Comparison of ENCODE assay signal across 9 cellular contexts in genomic region chr5:88829053-88829452, GRCh38. TPM values are rescaled to one million over a fixed set of nuclear protein-coding genes. Genes with fewer than 3 reads are reported as not detected.
A peak's percentile ranks its signal among the peaks of the same experiment; 100 is the strongest.
DNase-seq lines count a peak whose midpoint lies in the region; ATAC-seq and TF ChIP-seq lines count a peak whose summit lies in the region.
"Had no signal": no experiment of that assay in that cellular context is flagged by ENCODE, and none has a peak within 500 bp of the region (broad histone marks: within the 10 kb centered on the region; RNA-seq: fewer than 3 reads in every experiment).

No MANE protein-coding gene starts in this region.

- H3K9me2 ChIP-seq in SU-DHL-6 (replicated peaks; ENCODE audit: insufficient read depth, low read length) = no peaks in the 10 kb centered on the region

- H2BK15ac ChIP-seq in neuronal stem cell (ENCODE audit: low read length) = no peak overlapping the region

- H2BK120ac ChIP-seq in neuronal stem cell (ENCODE audit: low read depth, low read length) = no peak overlapping the region

- CTCF ChIA-PET in mammary epithelial cell (lab: Charles Lee; ENCODE audit: low non-redundant PET) = interaction anchor here (0.7 kb wide), 1 partner anchor 26 kb away, joined by 3 read pairs; no protein-coding TSS in a partner anchor

- in situ Hi-C loops in mammary epithelial cell (cut with MboI; ENCODE audit: low sequenced_read_pairs in 2 of 2) = no loop called here

- no peak overlapping the region for H4K8ac ChIP-seq in neuronal stem cell (ENCODE audit: low read depth, low read length)

- H2AK5ac ChIP-seq in neuronal stem cell (ENCODE audit: low read depth, low read length) = no peak overlapping the region

- TF ChIP-seq CTCF in SU-DHL-6 (IDR thresholded peaks at IDR 0.05; ENCODE audit: insufficient read depth, low read length, poor library complexity, severe bottlenecking) = no peak
- TF ChIP-seq CTCF in left ventricle myocardium inferior (IDR thresholded peaks at IDR 0.05; ENCODE audit: borderline replicate concordance) = peak; percentile 59
- TF ChIP-seq CTCF in thoracic aorta (IDR thresholded peaks at IDR 0.05) = peak; percentile 46
- peak in 1 of 2 donors; percentile 28 for TF ChIP-seq CTCF in mammary epithelial cell (conservative IDR thresholded peaks at IDR 0.05 in 1 of 2, IDR thresholded peaks at IDR 0.05 in 1 of 2; ENCODE audit: extremely low read depth in 1 of 2, insufficient read depth in 1 of 2, low read depth in 1 of 2, low read length in 2 of 2)

- DNase-seq in NCI-H2227 (lab: John Stamatoyannopoulos, UW; ENCODE audit: unreplicated experiment) (peak; percentile 7), NCI-H2227 treated with DMSO at 0.1 percent for 48 hours (lab: John Stamatoyannopoulos, UW) (no peak), left ventricle myocardium inferior (no peak), thoracic aorta (ENCODE audit: low spot score) (no peak), neuronal stem cell (ENCODE audit: low spot score) (no peak), mammary epithelial cell (no peak)

- no peak overlapping the region for H3K18ac ChIP-seq in neuronal stem cell (ENCODE audit: low read length)

- H4K91ac ChIP-seq in neuronal stem cell (ENCODE audit: low read depth, low read length, poor library complexity) = no peak overlapping the region

- H3K27me3 ChIP-seq in SU-DHL-6 (ENCODE audit: low read length) (no peaks in the 10 kb centered on the region), left ventricle myocardium inferior (ENCODE audit: low read depth) (no peaks in the 10 kb centered on the region), thoracic aorta (replicated peaks; ENCODE audit: insufficient read depth) (no peaks in the 10 kb centered on the region), neuronal stem cell (ENCODE audit: control insufficient read depth in 3 of 3, insufficient read depth in 3 of 3, low read depth in 1 of 3, low read length in 3 of 3) (no peaks in the 10 kb centered on the region), mammary epithelial cell (ENCODE audit: insufficient read depth, low read length) (no peaks in the 10 kb centered on the region)

- H4K20me1 ChIP-seq in SU-DHL-6 (ENCODE audit: low read depth, low read length) = no peaks in the 10 kb centered on the region
- no peaks in the 10 kb centered on the region for H4K20me1 ChIP-seq in mammary epithelial cell (ENCODE audit: insufficient read depth, low read length)

- no peak overlapping the region for H2BK5ac ChIP-seq in neuronal stem cell (ENCODE audit: low read length)

- H3F3A ChIP-seq in SU-DHL-6 (ENCODE audit: insufficient read depth) = peaks cover 33% of the 10 kb centered on the region

- H3K23ac ChIP-seq in neuronal stem cell (ENCODE audit: low read depth, low read length, poor library complexity) = no peak overlapping the region

- H3K36me3 ChIP-seq in SU-DHL-6 (ENCODE audit: low read length) = no peaks in the 10 kb centered on the region
- H3K36me3 ChIP-seq in left ventricle myocardium inferior = no peaks in the 10 kb centered on the region
- no peaks in the 10 kb centered on the region for H3K36me3 ChIP-seq in thoracic aorta
- H3K36me3 ChIP-seq in neuronal stem cell (replicated peaks in 1 of 2; ENCODE audit: control insufficient read depth in 2 of 2, insufficient read depth in 2 of 2, low read length in 2 of 2) = no peaks in the 10 kb centered on the region
- no peaks in the 10 kb centered on the region for H3K36me3 ChIP-seq in mammary epithelial cell (ENCODE audit: insufficient read depth, low read length)

- ATAC-seq in thoracic aorta (ENCODE audit: insufficient number of reproducible peaks, low FRiP score, low read depth) = no peak
- ATAC-seq in HG02970 (IDR thresholded peaks at IDR 0.05; ENCODE audit: low FRiP score, unreplicated experiment) = no peak

- H3K79me1 ChIP-seq in neuronal stem cell (ENCODE audit: low read depth, low read length) = no peaks in the 10 kb centered on the region

- intact Hi-C loops in left ventricle myocardium inferior (cut with micrococcal nuclease) (loop anchor here (5.0 kb wide), 1 partner anchor 53 kb away; the partner anchor contains the start of gene MEF2C), mammary epithelial cell (cut with micrococcal nuclease) (no loop called here)

- no CpG with 5 or more reads among the region's 3 CpGs for WGBS in neuronal stem cell (ENCODE audit: extremely low coverage in 2 of 2, insufficient read length in 2 of 2, insufficient replicate concordance in 1 of 2), 2 donors
- 100% methylated on average over 3 of the region's 3 CpGs for WGBS in mammary epithelial cell (ENCODE audit: low coverage, missing lambda C conversion rate)

- H3K4me3 ChIP-seq in SU-DHL-6 (ENCODE audit: insufficient read depth, low read length, poor library complexity, severe bottlenecking) (no peak overlapping the region), left ventricle myocardium inferior (peak overlapping the region; percentile 47), thoracic aorta (peak overlapping the region; percentile 65), neuronal stem cell (ENCODE audit: low read length in 2 of 2) (no peak overlapping the region), mammary epithelial cell (replicated peaks in 1 of 3; ENCODE audit: insufficient read depth in 1 of 3, low read depth in 2 of 3, low read length in 3 of 3) (no peak overlapping the region)

- H3K79me2 ChIP-seq in SU-DHL-6 (ENCODE audit: insufficient read depth, low read length) (no peaks in the 10 kb centered on the region), mammary epithelial cell (ENCODE audit: insufficient read depth, low read length) (no peaks in the 10 kb centered on the region)

- H3K9ac ChIP-seq in SU-DHL-6 (ENCODE audit: low read length) (no peak overlapping the region), neuronal stem cell (ENCODE audit: low read depth, low read length, poor library complexity) (no peak overlapping the region), mammary epithelial cell (ENCODE audit: insufficient read depth, low read length) (no peak overlapping the region)

- H3K4me2 ChIP-seq in SU-DHL-6 (ENCODE audit: low read depth, low read length, poor library complexity, severe bottlenecking) (peak overlapping the region; percentile 74), neuronal stem cell (ENCODE audit: insufficient read depth, low read length, poor library complexity, severe bottlenecking) (no peak overlapping the region), mammary epithelial cell (ENCODE audit: insufficient read depth, low read depth, low read length) (no peak overlapping the region)

- no TSS peak for BruUV-seq in mammary epithelial cell (replicated peaks; lab: Mats Ljungman, UMichigan)

- dilution Hi-C loops in mammary epithelial cell (cut with HindIII; ENCODE audit: low sequenced_read_pairs) = no loop called here

- no peak overlapping the region; the same call in 1 of the 2 replicates for H3K27ac ChIP-seq in SU-DHL-6 (ENCODE audit: low read depth, low read length)
- H3K27ac ChIP-seq in left ventricle myocardium inferior (replicated peaks) = peak overlapping the region; percentile 89
- H3K27ac ChIP-seq in thoracic aorta = peak overlapping the region; percentile 77 to 81
- no peak overlapping the region for H3K27ac ChIP-seq in neuronal stem cell (replicated peaks; ENCODE audit: low read length)
- no peak overlapping the region for H3K27ac ChIP-seq in mammary epithelial cell (ENCODE audit: insufficient read depth, low read depth, low read length)
- H3K27ac ChIP-seq: VCaP had no signal

- H3K9me3 ChIP-seq in SU-DHL-6 (ENCODE audit: insufficient read depth, low read length) = no peaks in the 10 kb centered on the region
- no peaks in the 10 kb centered on the region for H3K9me3 ChIP-seq in left ventricle myocardium inferior (replicated peaks)
- no peaks in the 10 kb centered on the region for H3K9me3 ChIP-seq in thoracic aorta
- H3K9me3 ChIP-seq in neuronal stem cell (replicated peaks in 1 of 2; ENCODE audit: control insufficient read depth in 2 of 2, insufficient read depth in 1 of 2, low read depth in 1 of 2, low read length in 2 of 2) = no peaks in the 10 kb centered on the region
- no peaks in the 10 kb centered on the region for H3K9me3 ChIP-seq in mammary epithelial cell (replicated peaks; ENCODE audit: insufficient read depth, low read length)

- no peak overlapping the region for H2BK12ac ChIP-seq in neuronal stem cell (ENCODE audit: low read length)

- no peak overlapping the region for H3K4ac ChIP-seq in neuronal stem cell (ENCODE audit: low read length)

- H3K14ac ChIP-seq in neuronal stem cell (ENCODE audit: low read length) = no peak overlapping the region

- H3K4me1 ChIP-seq in left ventricle myocardium inferior (peaks cover 97% of the 10 kb centered on the region), thoracic aorta (ENCODE audit: control insufficient read depth in 1 of 2, low read depth in 2 of 2) (peaks cover 49 to 95% of the 10 kb centered on the region in 2 donors), neuronal stem cell (ENCODE audit: control insufficient read depth in 2 of 2, insufficient read depth in 1 of 2, low read depth in 1 of 2, low read length in 2 of 2) (peaks cover 2 to 3% of the 10 kb centered on the region in 2 donors), mammary epithelial cell (ENCODE audit: insufficient read depth, low read length) (no peaks in the 10 kb centered on the region)

- H2AFZ ChIP-seq in SU-DHL-6 (ENCODE audit: low read depth, low read length, severe bottlenecking) (peak overlapping the region; percentile 20), neuronal stem cell (ENCODE audit: low read length) (no peak overlapping the region), mammary epithelial cell (ENCODE audit: low read depth, low read length) (no peak overlapping the region)

RNA-seq across cellular contexts. Expression of gene MEF2C, which starts 53.9 kb away (rescaled TPM):
- 54.2 TPM for total RNA-seq in left ventricle myocardium inferior
- 100 to 1,000 TPM in 1 of 2 donors, 10 to 100 TPM in 1; 94.0 to 104 TPM for total RNA-seq in thoracic aorta
- 1.5 TPM for polyA plus RNA-seq in neuronal stem cell (2013, experiment 1 of 2)
- polyA plus RNA-seq in neuronal stem cell (2013, experiment 2 of 2) = 1.1 TPM
- 1 to 10 TPM in 1 of 2 donors, not detected in 1; 1.3 TPM for total RNA-seq in mammary epithelial cell
- polyA plus RNA-seq in mammary epithelial cell = not detected
- polyA minus RNA-seq in mammary epithelial cell = not detected

Comparison
In these comparisons a context has a peak if more than half of its experiments do, and no peak if none do; other contexts are left out.
1. H3K27ac ChIP-seq: peak in left ventricle myocardium inferior (single experiment) and thoracic aorta (2 of 2); none in SU-DHL-6 (single experiment), neuronal stem cell (single experiment) and mammary epithelial cell (single experiment).
2. H3K4me3 ChIP-seq: peak in left ventricle myocardium inferior (single experiment) and thoracic aorta (single experiment); none in SU-DHL-6 (single experiment), neuronal stem cell (0 of 2) and mammary epithelial cell (0 of 3).
3. RNA of gene MEF2C, which starts 53.9 kb away (total RNA-seq): 94.0 to 104 TPM in thoracic aorta and 54.2 TPM in left ventricle myocardium inferior (single experiment); 1.3 TPM in mammary epithelial cell; every median in the first group is over 10 times any median in the second.